In the genomic region with DNA sequence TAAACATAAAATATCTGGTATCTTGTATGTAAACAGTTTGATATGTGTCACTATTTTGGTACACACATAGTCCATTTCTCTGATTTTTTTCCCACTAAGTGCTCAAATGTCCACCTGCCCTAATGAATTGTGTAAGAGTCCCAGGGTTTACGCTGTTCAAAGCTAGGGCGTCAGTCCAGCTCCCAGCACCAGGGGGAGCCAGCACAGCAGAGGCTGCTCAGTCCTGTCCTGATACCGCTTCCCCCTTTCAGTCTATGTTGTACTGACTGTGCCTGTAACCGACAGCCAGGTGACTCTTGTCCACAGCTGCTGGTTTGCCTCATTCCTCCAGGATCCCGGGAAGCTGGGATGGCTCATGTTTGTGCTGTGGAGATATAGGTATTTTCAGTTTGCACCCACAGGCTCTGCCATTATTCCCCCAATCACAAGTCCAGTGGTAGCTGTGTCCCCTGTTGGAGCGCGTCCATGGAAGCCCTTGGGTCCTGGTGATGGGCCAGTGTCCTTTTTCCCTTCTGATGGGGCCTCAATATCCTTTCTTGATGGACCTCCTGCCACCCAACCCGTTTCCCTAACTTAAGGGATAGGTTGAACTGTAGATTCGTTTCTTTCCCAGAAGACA, we compare ENCODE assay signal across 8 cellular contexts.
DNase-seq lines count a peak whose midpoint lies in the region; ATAC-seq, FAIRE-seq and TF ChIP-seq lines count a peak whose summit lies in the region.

No MANE protein-coding gene starts in this region.

- no peak overlapping the region for H3K4me3 Mint-ChIP-seq in brain

- DNase-seq in GM12892 (ENCODE audit: insufficient read length) = peak; percentile 9
- peak; percentile 45 for DNase-seq in LoVo (ENCODE audit: low spot score)
- peak; percentile 20 for DNase-seq in T follicular helper cell (ENCODE audit: low read depth)
- DNase-seq in left colon = peak in 1 of 2 donors; percentile 53
- DNase-seq in stimulated activated CD8-positive, alpha-beta memory T cell treated with anti-CD3 and anti-CD28 coated beads, Interleukin-15, amount 100 ng/mL, for 24 hours (ENCODE audit: low read depth) = peak; percentile 6
- no peak for DNase-seq in AG08395 (ENCODE audit: low spot score)

- ATAC-seq in left colon = peak; percentile 75

- H3K9me3 ChIP-seq in HEK293 (ENCODE audit: control insufficient read depth, insufficient read depth, low read depth, low read length) = no peaks in the 10 kb centered on the region

- no peak for TF ChIP-seq POLR2A in GM12892 (IDR thresholded peaks at IDR 0.05; ENCODE audit: low read depth, low read length)

- H3K9me3 Mint-ChIP-seq in brain = peaks cover 0 to 7% (median 3%) of the 10 kb centered on the region in 5 experiments

- H3K4me1 ChIP-seq in HEK293 (ENCODE audit: control insufficient read depth, insufficient read depth, low read length) = no peaks in the 10 kb centered on the region

- TF ChIP-seq CTCF in HEK293 (tag by site-specific recombination; IDR thresholded peaks at IDR 0.05) (peak; percentile 31), brain (conservative IDR thresholded peaks at IDR 0.05) (peak; percentile 70 to 83)

- H3K4me1 Mint-ChIP-seq in brain = peaks cover 3% of the 10 kb centered on the region

- no peaks in the 10 kb centered on the region for H3K36me3 Mint-ChIP-seq in brain

- H3K36me3 ChIP-seq in HEK293 (ENCODE audit: control insufficient read depth in 2 of 2, insufficient read depth in 1 of 2, low read length in 2 of 2) = no peaks in the 10 kb centered on the region

- H3K27ac ChIP-seq in HEK293 (ENCODE audit: extremely low read depth, low read depth, low read length) = no peak overlapping the region

- intact Hi-C loops in left colon (cut with DNase I, micrococcal nuclease) = no loop called here

- H3K4me3 ChIP-seq in HEK293 (ENCODE audit: low read depth, low read length) = no peak overlapping the region

- CTCF ChIA-PET in HEK293 (lab: Yijun Ruan, JAX) = interaction anchor here (0.7 to 2.8 kb wide), 4 partner anchors 8 to 256 kb away, joined by 3 to 15 read pairs (median 3); no protein-coding TSS in a partner anchor

- POLR2A ChIA-PET in HEK293 (lab: Yijun Ruan, JAX) = no interaction called here

- FAIRE-seq in GM12892 (lab: Jason Lieb, UNC) = peak; percentile 91

- peaks cover 6% of the 10 kb centered on the region for H3K27me3 Mint-ChIP-seq in brain

- peak overlapping the region in 1 of 5 experiments; percentile 81 for H3K27ac Mint-ChIP-seq in brain

TF ChIP-seq in HEK293, 187 proteins besides CTCF, POLR2A, EP300 and RAD21 (continues in another document):
- TF ChIP-seq, protein P1, sequence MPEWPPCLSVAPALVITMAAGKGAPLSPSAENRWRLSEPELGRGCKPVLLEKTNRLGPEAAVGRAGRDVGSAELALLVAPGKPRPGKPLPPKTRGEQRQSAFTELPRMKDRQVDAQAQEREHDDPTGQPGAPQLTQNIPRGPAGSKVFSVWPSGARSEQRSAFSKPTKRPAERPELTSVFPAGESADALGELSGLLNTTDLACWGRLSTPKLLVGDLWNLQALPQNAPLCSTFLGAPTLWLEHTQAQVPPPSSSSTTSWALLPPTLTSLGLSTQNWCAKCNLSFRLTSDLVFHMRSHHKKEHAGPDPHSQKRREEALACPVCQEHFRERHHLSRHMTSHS (tag by site-specific recombination; IDR thresholded peaks at IDR 0.05) = no peak
- TF ChIP-seq ZNF146 (tag by site-specific recombination; IDR thresholded peaks at IDR 0.05) (no peak), ZIC2 (tag by site-specific recombination; IDR thresholded peaks at IDR 0.05) (no peak), ZBTB44 (tag by site-specific recombination; IDR thresholded peaks at IDR 0.05) (no peak), ZNF600 (tag by site-specific recombination; IDR thresholded peaks at IDR 0.05) (no peak), ZNF830 (tag by site-specific recombination; IDR thresholded peaks at IDR 0.05; ENCODE audit: low read depth) (no peak), KLF10 (tag by site-specific recombination; IDR thresholded peaks at IDR 0.05) (no peak), SP7 (tag by site-specific recombination; IDR thresholded peaks at IDR 0.05) (no peak), ZBTB17 (tag by site-specific recombination; IDR thresholded peaks at IDR 0.05) (no peak), YY2 (tag by site-specific recombination; IDR thresholded peaks at IDR 0.05) (no peak), IKZF3 (tag by site-specific recombination; IDR thresholded peaks at IDR 0.05) (no peak), HOXC10 (CRISPR knock-in tag; IDR thresholded peaks at IDR 0.05) (no peak), ZNF707 (tag by site-specific recombination; IDR thresholded peaks at IDR 0.05) (no peak), ZNF48 (tag by site-specific recombination; IDR thresholded peaks at IDR 0.05) (no peak), ZNF24 (tag by site-specific recombination; IDR thresholded peaks at IDR 0.05) (no peak), ZNF701 (tag by site-specific recombination; IDR thresholded peaks at IDR 0.05) (no peak)
- TF ChIP-seq, protein P2, sequence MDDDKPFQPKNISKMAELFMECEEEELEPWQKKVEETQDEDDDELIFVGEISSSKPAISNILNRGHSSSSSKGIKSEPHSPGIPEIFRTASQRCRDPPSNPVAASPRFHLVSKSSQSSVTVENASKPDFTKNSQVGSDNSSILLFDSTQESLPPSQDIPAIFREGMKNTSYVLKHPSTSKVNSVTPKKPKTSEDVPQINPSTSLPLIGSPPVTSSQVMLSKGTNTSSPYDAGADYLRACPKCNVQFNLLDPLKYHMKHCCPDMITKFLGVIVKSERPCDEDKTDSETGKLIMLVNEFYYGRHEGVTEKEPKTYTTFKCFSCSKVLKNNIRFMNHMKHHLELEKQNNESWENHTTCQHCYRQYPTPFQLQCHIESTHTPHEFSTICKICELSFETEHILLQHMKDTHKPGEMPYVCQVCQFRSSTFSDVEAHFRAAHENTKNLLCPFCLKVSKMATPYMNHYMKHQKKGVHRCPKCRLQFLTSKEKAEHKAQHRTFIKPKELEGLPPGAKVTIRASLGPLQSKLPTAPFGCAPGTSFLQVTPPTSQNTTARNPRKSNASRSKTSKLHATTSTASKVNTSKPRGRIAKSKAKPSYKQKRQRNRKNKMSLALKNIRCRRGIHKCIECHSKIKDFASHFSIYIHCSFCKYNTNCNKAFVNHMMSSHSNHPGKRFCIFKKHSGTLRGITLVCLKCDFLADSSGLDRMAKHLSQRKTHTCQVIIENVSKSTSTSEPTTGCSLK (tag by site-specific recombination; IDR thresholded peaks at IDR 0.05) = no peak
- TF ChIP-seq, protein P3, sequence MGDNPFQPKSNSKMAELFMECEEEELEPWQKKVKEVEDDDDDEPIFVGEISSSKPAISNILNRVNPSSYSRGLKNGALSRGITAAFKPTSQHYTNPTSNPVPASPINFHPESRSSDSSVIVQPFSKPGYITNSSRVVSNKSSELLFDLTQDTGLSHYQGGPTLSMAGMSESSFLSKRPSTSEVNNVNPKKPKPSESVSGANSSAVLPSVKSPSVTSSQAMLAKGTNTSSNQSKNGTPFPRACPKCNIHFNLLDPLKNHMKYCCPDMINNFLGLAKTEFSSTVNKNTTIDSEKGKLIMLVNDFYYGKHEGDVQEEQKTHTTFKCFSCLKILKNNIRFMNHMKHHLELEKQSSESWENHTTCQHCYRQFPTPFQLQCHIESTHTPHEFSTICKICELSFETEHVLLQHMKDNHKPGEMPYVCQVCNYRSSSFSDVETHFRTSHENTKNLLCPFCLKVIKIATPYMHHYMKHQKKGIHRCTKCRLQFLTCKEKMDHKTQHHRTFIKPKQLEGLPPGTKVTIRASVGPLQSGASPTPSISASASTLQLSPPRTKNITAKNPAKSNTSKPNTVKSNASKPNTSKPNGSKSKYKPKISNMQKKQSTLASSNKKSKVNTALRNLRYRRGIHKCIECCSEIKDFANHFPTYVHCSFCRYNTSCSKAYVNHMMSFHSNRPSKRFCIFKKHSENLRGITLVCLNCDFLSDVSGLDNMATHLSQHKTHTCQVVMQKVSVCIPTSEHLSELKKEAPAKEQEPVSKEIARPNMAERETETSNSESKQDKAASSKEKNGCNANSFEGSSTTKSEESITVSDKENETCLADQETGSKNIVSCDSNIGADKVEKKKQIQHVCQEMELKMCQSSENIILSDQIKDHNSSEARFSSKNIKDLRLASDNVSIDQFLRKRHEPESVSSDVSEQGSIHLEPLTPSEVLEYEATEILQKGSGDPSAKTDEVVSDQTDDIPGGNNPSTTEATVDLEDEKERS (tag by site-specific recombination; IDR thresholded peaks at IDR 0.05) = no peak
